In genomic region chr11:96154802-96155520, GRCh38 we compare ENCODE assay signal across 9 cellular contexts.
A peak's percentile ranks its signal among the peaks of the same experiment; 100 is the strongest.
DNase-seq lines count a peak whose midpoint lies in the region; ATAC-seq lines count a peak whose summit lies in the region.
"Had no signal": no experiment of that assay in that cellular context is flagged by ENCODE, and none has a peak within 500 bp of the region (broad histone marks: within the 10 kb centered on the region; RNA-seq: fewer than 3 reads in every experiment).

No MANE protein-coding gene starts in this region.

- peaks cover 28 to 48% of the 10 kb centered on the region in 2 donors for H3K4me1 Mint-ChIP-seq in stimulated activated naive B cell treated with anti-CD40 and anti-IgM and Interleukin-4, amounts not matched to agents 10 μg/mL and 1 μg/mL and 100 μg/mL, for 72 hours

- intact Hi-C loops in sciatic nerve (cut with DNase I): no loop called here

- peak overlapping the region; percentile 52 for H3K27ac Mint-ChIP-seq in stimulated activated naive B cell treated with anti-CD40 and anti-IgM and Interleukin-4, amounts not matched to agents 10 μg/mL and 1 μg/mL and 100 μg/mL, for 72 hours

- H3K79me2 ChIP-seq in Karpas-422 (ENCODE audit: low read length): no peaks in the 10 kb centered on the region

- no peak overlapping the region for H3K9ac ChIP-seq in Karpas-422 (ENCODE audit: low read length)

- H2AFZ ChIP-seq in Karpas-422 (ENCODE audit: low read length): no peak overlapping the region

- 0 out of 2 replicates have a peak, but pooled peaks cover 2% of the 10 kb centered on the region for H3K27me3 ChIP-seq in Karpas-422 (ENCODE audit: low read length)

- H3K9me3 Mint-ChIP-seq in stimulated activated naive B cell treated with anti-CD40 and anti-IgM and Interleukin-4, amounts not matched to agents 10 μg/mL and 1 μg/mL and 100 μg/mL, for 72 hours: no peaks in the 10 kb centered on the region
- H3K9me3 Mint-ChIP-seq: memory B cell had no signal

- no peaks in the 10 kb centered on the region for H3K9me2 ChIP-seq in Karpas-422 (replicated peaks; ENCODE audit: insufficient read depth, low read length)

- H3K4me3 Mint-ChIP-seq in stimulated activated naive B cell treated with anti-CD40 and anti-IgM and Interleukin-4, amounts not matched to agents 10 μg/mL and 1 μg/mL and 100 μg/mL, for 72 hours: no peak overlapping the region
- H3K4me3 Mint-ChIP-seq: memory B cell had no signal

- no peaks in the 10 kb centered on the region for H4K20me1 ChIP-seq in Karpas-422 (ENCODE audit: insufficient read depth, low read depth, low read length)

- no peaks in the 10 kb centered on the region for H3K36me3 ChIP-seq in Karpas-422 (ENCODE audit: insufficient read depth, low read length)

- H3K4me2 ChIP-seq in Karpas-422 (ENCODE audit: low read depth, low read length, poor library complexity, severe bottlenecking): no peak overlapping the region

- H3K4me1 ChIP-seq in Karpas-422 (ENCODE audit: low read length): peaks cover 5% of the 10 kb centered on the region

- no peak overlapping the region for H3K4me3 ChIP-seq in Karpas-422 (ENCODE audit: low read length)

- DNase-seq in HCEC 1CT (peak; percentile 73), glomerular visceral epithelial cell (ENCODE audit: extremely low spot score) (peak; percentile 68), NCI-H187 treated with DMSO at 0.1 percent for 48 hours (lab: John Stamatoyannopoulos, UW) (no peak), Karpas-422 (no peak), sciatic nerve (ENCODE audit: low spot score) (no peak)
- DNase-seq in stimulated activated naive B cell treated with anti-CD40 and anti-IgM and Interleukin-4, amounts not matched to agents 10 μg/mL and 1 μg/mL and 100 μg/mL, for 72 hours: no peak

- H3K36me3 Mint-ChIP-seq in stimulated activated naive B cell treated with anti-CD40 and anti-IgM and Interleukin-4, amounts not matched to agents 10 μg/mL and 1 μg/mL and 100 μg/mL, for 72 hours: peaks cover 0 to 7% of the 10 kb centered on the region in 2 donors

- ATAC-seq in stimulated activated naive B cell treated with anti-CD40 and anti-IgM and Interleukin-4, amounts not matched to agents 10 μg/mL and 1 μg/mL and 100 μg/mL, for 72 hours (replicated peaks): no peak
- ATAC-seq in GM18907 (IDR thresholded peaks at IDR 0.05; ENCODE audit: unreplicated experiment): no peak
- ATAC-seq in sciatic nerve: no peak

- no peaks in the 10 kb centered on the region for H3K9me3 ChIP-seq in Karpas-422 (ENCODE audit: low read length)

- H3K27ac ChIP-seq in adipose tissue (ENCODE audit: low read depth, low read length) (peak overlapping the region; percentile 86), Karpas-422 (ENCODE audit: low read length) (no peak overlapping the region)

- no peaks in the 10 kb centered on the region for H3K27me3 Mint-ChIP-seq in stimulated activated naive B cell treated with anti-CD40 and anti-IgM and Interleukin-4, amounts not matched to agents 10 μg/mL and 1 μg/mL and 100 μg/mL, for 72 hours
- H3K27me3 Mint-ChIP-seq: memory B cell had no signal

- WGBS in adipose tissue, 3 donors: 68 to 72% (median 71%) methylated on average over 7 of the region's 7 CpGs

Comparison
In these comparisons a context has a peak if more than half of its experiments do, and no peak if none do; other contexts are left out.
1. DNase-seq: peak in HCEC 1CT (single experiment) and glomerular visceral epithelial cell (single experiment); none in stimulated activated naive B cell treated with anti-CD40 and anti-IgM and Interleukin-4, amounts not matched to agents 10 μg/mL and 1 μg/mL and 100 μg/mL, for 72 hours (single experiment), NCI-H187 treated with DMSO at 0.1 percent for 48 hours (single experiment), Karpas-422 (single experiment) and sciatic nerve (single experiment).